In the genomic region with DNA sequence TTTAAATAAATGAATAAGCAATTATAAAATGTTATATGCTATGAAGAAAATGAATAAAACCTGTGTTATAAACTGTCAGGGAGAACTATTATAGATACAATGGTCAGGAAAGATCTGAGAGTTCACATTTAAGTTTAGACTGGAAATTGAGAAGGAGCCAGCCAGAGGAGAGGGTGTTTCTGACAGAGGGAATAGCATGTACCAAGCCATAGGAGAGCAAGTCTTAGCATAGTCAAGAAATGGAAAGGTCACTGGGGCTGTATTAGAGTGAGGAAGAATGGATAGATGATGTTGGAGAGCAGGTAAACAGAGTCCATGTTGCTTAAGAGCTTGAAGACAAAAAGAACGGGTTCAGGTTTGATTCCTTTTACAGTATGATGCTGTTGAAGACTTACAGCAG, we compare ENCODE assay signal across 8 cellular contexts.
"Had no signal": no experiment of that assay in that cellular context is flagged by ENCODE, and none has a peak within 500 bp of the region (broad histone marks: within the 10 kb centered on the region; RNA-seq: fewer than 3 reads in every experiment).

No MANE protein-coding gene starts in this region.

- DNase-seq: GM23248, GOT3, H7, HCEC 1CT, KBM-7 had no signal

- H3K4me3 ChIP-seq: GM23248 had no signal

- H3K36me3 Mint-ChIP-seq: IgD-negative memory B cell had no signal

- ATAC-seq: HepG2 had no signal

- H3K4me3 Mint-ChIP-seq: IgD-negative memory B cell had no signal

- H3K27ac ChIP-seq: GM23248, HL-60 had no signal

- H3K27me3 Mint-ChIP-seq: IgD-negative memory B cell had no signal

- H3K9me3 Mint-ChIP-seq: IgD-negative memory B cell had no signal

- H3K27ac Mint-ChIP-seq: IgD-negative memory B cell had no signal
